10 cellular contexts compared by ENCODE assay signal in the genomic region with DNA sequence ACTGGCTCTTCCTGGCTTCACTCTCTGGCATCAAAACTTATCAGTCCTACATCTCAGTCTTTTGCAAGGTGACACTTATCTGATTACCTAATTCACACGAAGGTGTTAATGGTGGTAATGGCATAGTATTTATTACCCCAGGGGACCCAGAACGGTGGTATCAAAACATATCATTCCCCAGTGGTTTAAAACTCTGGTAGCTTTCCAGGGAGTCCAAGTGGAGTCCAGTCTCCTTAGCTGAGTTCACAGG. TPM values are rescaled to one million over a fixed set of nuclear protein-coding genes. Genes with fewer than 3 reads are reported as not detected.
DNase-seq lines count a peak whose midpoint lies in the region; ATAC-seq, FAIRE-seq and TF ChIP-seq lines count a peak whose summit lies in the region.
"Had no signal": no experiment of that assay in that cellular context is flagged by ENCODE, and none has a peak within 500 bp of the region (broad histone marks: within the 10 kb centered on the region; RNA-seq: fewer than 3 reads in every experiment).

No MANE protein-coding gene starts in this region.

- H3K36me3 ChIP-seq in IMR-90 (ENCODE audit: control insufficient read depth, insufficient read depth, low read length), result peaks cover 34% of the 10 kb centered on the region

- peak overlapping the region; percentile 89 for H3K27ac Mint-ChIP-seq in osteocyte (ENCODE audit: unreplicated experiment)

- intact Hi-C loops in IMR-90 (cut with micrococcal nuclease), result loop anchor here (2.0 kb wide), 1 partner anchor 64 kb away; no protein-coding TSS in a partner anchor

- H3K4me1 ChIP-seq in IMR-90 (ENCODE audit: control insufficient read depth, insufficient read depth, low read length), result peaks cover 70% of the 10 kb centered on the region

- dilution Hi-C loops in IMR-90 (cut with HindIII; ENCODE audit: low sequenced_read_pairs, unreplicated experiment), result no loop called here

- TF ChIP-seq CTCF in AG04450 (IDR thresholded peaks at IDR 0.05; ENCODE audit: low read depth, low read length) (no peak), IMR-90 (conservative IDR thresholded peaks at IDR 0.05; ENCODE audit: low read depth, low read length) (no peak), coronary artery (IDR thresholded peaks at IDR 0.05) (no peak), osteocyte (IDR thresholded peaks at IDR 0.05) (no peak)

- H2BK15ac ChIP-seq in IMR-90 (ENCODE audit: low read depth, low read length), result peak overlapping the region; percentile 92

- TSS peak; percentile 0 for BruUV-seq in IMR-90 (replicated peaks; lab: Mats Ljungman, UMichigan)

- peak overlapping the region; percentile 82 for H2AK9ac ChIP-seq in IMR-90 (replicated peaks; ENCODE audit: low read depth, low read length, poor library complexity)

- H3K4ac ChIP-seq in IMR-90 (ENCODE audit: low read depth, low read length), result peak overlapping the region; percentile 97

- H2BK5ac ChIP-seq in IMR-90 (ENCODE audit: low read depth, low read length, poor library complexity, severe bottlenecking), result peak overlapping the region; percentile 98

- H3K56ac ChIP-seq in IMR-90 (ENCODE audit: extremely low read depth, insufficient read depth, low read length), result peak overlapping the region; percentile 97

- in situ Hi-C loops in IMR-90 (cut with MboI; ENCODE audit: low sequenced_read_pairs), result loop anchor here (5.0 kb wide), 1 partner anchor 71 kb away; no protein-coding TSS in a partner anchor

- no peaks in the 10 kb centered on the region for H3K27me3 ChIP-seq in AG04450 (ENCODE audit: control insufficient read depth, insufficient read depth, low read length)
- no peaks in the 10 kb centered on the region for H3K27me3 ChIP-seq in IMR-90 (ENCODE audit: control insufficient read depth, insufficient read depth, low read length)

- no peaks in the 10 kb centered on the region for H3K9me3 Mint-ChIP-seq in osteocyte (ENCODE audit: unreplicated experiment)

- H2BK20ac ChIP-seq in IMR-90 (ENCODE audit: low read depth, low read length), result peak overlapping the region; percentile 89

- peak overlapping the region; percentile 94 for H2BK120ac ChIP-seq in IMR-90 (ENCODE audit: low read depth, low read length)

- peak overlapping the region; percentile 27 for H3K4me2 ChIP-seq in IMR-90 (ENCODE audit: low read depth, low read length)

- H4K91ac ChIP-seq in IMR-90 (ENCODE audit: insufficient read depth, low read depth, low read length), result peak overlapping the region; percentile 99

- peaks cover 58% of the 10 kb centered on the region for H3K9me1 ChIP-seq in IMR-90 (ENCODE audit: insufficient read depth, low read length)

- H3K9me3 ChIP-seq in AG04450 (ENCODE audit: control insufficient read depth, insufficient read depth, low read length) (no peaks in the 10 kb centered on the region), IMR-90 (ENCODE audit: control insufficient read depth, insufficient read depth, low read length) (no peaks in the 10 kb centered on the region)

- CTCF ChIA-PET in AG04450 (lab: Charles Lee) (interaction anchor here (1.6 kb wide), 1 partner anchor 160 kb away, joined by 3 read pairs; no protein-coding TSS in a partner anchor), IMR-90 (lab: Yijun Ruan, JAX) (interaction anchor here (0.6 to 0.8 kb wide), 2 partner anchors 171 to 326 kb away, joined by 3 to 6 read pairs; no protein-coding TSS in a partner anchor)

- H3K79me1 ChIP-seq in IMR-90 (ENCODE audit: low read depth in 1 of 2, low read length in 2 of 2), result peaks cover 38 to 80% of the 10 kb centered on the region in 2 experiments

- peak overlapping the region; percentile 98 for H2AK5ac ChIP-seq in IMR-90 (ENCODE audit: low read depth, low read length)

- peak overlapping the region; percentile 97 to 98 for H4K8ac ChIP-seq in IMR-90 (ENCODE audit: low read depth in 2 of 2, low read length in 2 of 2)

- peak overlapping the region; percentile 98 for H3K23ac ChIP-seq in IMR-90 (ENCODE audit: low read depth, low read length)

- no peaks in the 10 kb centered on the region for H3K27me3 Mint-ChIP-seq in osteocyte (ENCODE audit: unreplicated experiment)

- DNase-seq in AG04450 (ENCODE audit: low read depth, low spot score) (no peak), IMR-90 (no peak), coronary artery (ENCODE audit: low spot score) (no peak), osteocyte (ENCODE audit: extremely low spot score, unreplicated experiment) (no peak), Ammon's horn (ENCODE audit: low spot score) (no peak), frontal cortex (ENCODE audit: low spot score in 2 of 2) (no peak), DMS114 treated with DMSO at 0.1 percent for 48 hours (lab: John Stamatoyannopoulos, UW; ENCODE audit: unreplicated experiment) (no peak)
- no peak for DNase-seq in NK-92 treated with Interleukin-12 subunit alpha and Interleukin-12 subunit beta, amount 100 ng/mL, for 24 hours (lab: John Stamatoyannopoulos, UW)
- DNase-seq: activated CD4-positive, alpha-beta T cell treated with anti-CD3 and anti-CD28 coated beads for 1 hour had no signal

- WGBS in IMR-90 (ENCODE audit: extremely low coverage in 2 of 2, insufficient read length in 1 of 2), 2 experiments, result no CpG with 5 or more reads among the region's 2 CpGs

- no peak overlapping the region for H2AFZ ChIP-seq in IMR-90 (replicated peaks; ENCODE audit: low read length, poor library complexity)

- peak overlapping the region; percentile 82 for H3K18ac ChIP-seq in IMR-90 (ENCODE audit: low read depth, low read length)

- H3K4me3 Mint-ChIP-seq in osteocyte (ENCODE audit: unreplicated experiment), result peak overlapping the region; percentile 19

- peak overlapping the region; percentile 63 for H3K9ac ChIP-seq in IMR-90 (ENCODE audit: low read depth, low read length)

- POLR2A ChIA-PET in AG04450 (lab: Yijun Ruan, JAX) (interaction anchor here (0.7 to 2.9 kb wide), 13 partner anchors 10 to 718 kb away, joined by 3 to 12 read pairs (median 6); a partner anchor contains a TSS), IMR-90 (lab: Charles Lee; ENCODE audit: unreplicated experiment) (interaction anchor here (0.6 to 1.2 kb wide), 3 partner anchors 39 to 72 kb away, joined by 3 to 4 read pairs (median 3); a partner anchor contains a TSS)

- H3K27ac ChIP-seq in AG04450 (ENCODE audit: low read depth, low read length) (peak overlapping the region; percentile 98), IMR-90 (ENCODE audit: insufficient read depth, low read length) (peak overlapping the region; percentile 97), coronary artery (peak overlapping the region; percentile 69 to 90)

- TF ChIP-seq POLR2A in IMR-90 (IDR thresholded peaks at IDR 0.05; ENCODE audit: low read depth, low read length), result no peak

- H4K20me1 ChIP-seq in IMR-90 (ENCODE audit: insufficient read depth, low read length), result peaks cover 59% of the 10 kb centered on the region

- H4K5ac ChIP-seq in IMR-90 (ENCODE audit: low read depth, low read length), result peak overlapping the region; percentile 87

- ATAC-seq in IMR-90 (ENCODE audit: low read depth), result no peak

- H3K14ac ChIP-seq in IMR-90 (replicated peaks; ENCODE audit: low read depth, low read length), result peak overlapping the region; percentile 94

- TF ChIP-seq RAD21 in IMR-90 (IDR thresholded peaks at IDR 0.05; ENCODE audit: low read length), result no peak

- FAIRE-seq in frontal cortex (lab: Jason Lieb, UNC), result no peak
- FAIRE-seq: G401.6 had no signal

- H3K4me3 ChIP-seq in AG04450 (ENCODE audit: low read depth, low read length) (no peak overlapping the region; the same call in 1 of the 2 replicates), IMR-90 (ENCODE audit: insufficient read depth, low read depth, low read length) (no peak overlapping the region), coronary artery (no peak overlapping the region)

- peaks cover 74% of the 10 kb centered on the region for H3K4me1 Mint-ChIP-seq in osteocyte (ENCODE audit: unreplicated experiment)

- H3K36me3 Mint-ChIP-seq in osteocyte (ENCODE audit: unreplicated experiment), result no peaks in the 10 kb centered on the region

TF ChIP-seq in IMR-90, 13 proteins besides CTCF, POLR2A, EP300 and RAD21 (continues in another document):
- TF ChIP-seq, protein P1, sequence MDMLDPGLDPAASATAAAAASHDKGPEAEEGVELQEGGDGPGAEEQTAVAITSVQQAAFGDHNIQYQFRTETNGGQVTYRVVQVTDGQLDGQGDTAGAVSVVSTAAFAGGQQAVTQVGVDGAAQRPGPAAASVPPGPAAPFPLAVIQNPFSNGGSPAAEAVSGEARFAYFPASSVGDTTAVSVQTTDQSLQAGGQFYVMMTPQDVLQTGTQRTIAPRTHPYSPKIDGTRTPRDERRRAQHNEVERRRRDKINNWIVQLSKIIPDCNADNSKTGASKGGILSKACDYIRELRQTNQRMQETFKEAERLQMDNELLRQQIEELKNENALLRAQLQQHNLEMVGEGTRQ (IDR thresholded peaks at IDR 0.05; ENCODE audit: low read depth, low read length), result no peak
- no peak for TF ChIP-seq RFX5 (IDR thresholded peaks at IDR 0.05; ENCODE audit: low read depth, low read length)
- TF ChIP-seq MXI1 (IDR thresholded peaks at IDR 0.05; ENCODE audit: borderline replicate concordance, low read depth, low read length), result no peak
- TF ChIP-seq MAZ (IDR thresholded peaks at IDR 0.05; ENCODE audit: borderline replicate concordance, low read depth, low read length), result no peak
- TF ChIP-seq CEBPB (IDR thresholded peaks at IDR 0.05; ENCODE audit: low read depth, low read length), result no peak
- TF ChIP-seq NFE2L2 (IDR thresholded peaks at IDR 0.05; ENCODE audit: low read depth, low read length), result no peak
- TF ChIP-seq CHD1 (IDR thresholded peaks at IDR 0.05; ENCODE audit: low read depth, low read length), result no peak
- no peak for TF ChIP-seq FOS (IDR thresholded peaks at IDR 0.05; ENCODE audit: low read depth, low read length)
- no peak for TF ChIP-seq MAFK (IDR thresholded peaks at IDR 0.05; ENCODE audit: low read depth, low read length)
- no peak for TF ChIP-seq SMC3 (IDR thresholded peaks at IDR 0.05; ENCODE audit: low read depth, low read length)
- TF ChIP-seq RCOR1 (IDR thresholded peaks at IDR 0.05; ENCODE audit: insufficient replicate concordance, low read length), result no peak
- no peak for TF ChIP-seq BHLHE40 (IDR thresholded peaks at IDR 0.05; ENCODE audit: low read depth, low read length)

RNA-seq across cellular contexts. Expression of a gene that starts 41.3 kb away (rescaled TPM):
- polyA plus RNA-seq in AG04450 (2011; rRNA removed), result 115 and 138 TPM in 2 replicates
- 168 and 203 TPM in 2 replicates for polyA minus RNA-seq in AG04450 (2011; rRNA and poly(A)+ RNA removed)
- total RNA-seq in IMR-90 (2012; rRNA removed), result 71.0 and 71.1 TPM in 2 replicates
- 177 and 194 TPM in 2 replicates for polyA plus RNA-seq in IMR-90 (2012; rRNA removed)
- 153 and 181 TPM in 2 replicates for polyA plus RNA-seq in IMR-90 (2012; cell fraction: cytosol; rRNA removed)
- polyA plus RNA-seq in IMR-90 (2012; cell fraction: nucleus; rRNA removed; ENCODE audit: low replicate concordance), result 378 and 409 TPM in 2 replicates
- 35.8 and 39.7 TPM in 2 replicates for total RNA-seq in osteocyte
- 2.0 TPM for total RNA-seq in frontal cortex

Comparison
In these comparisons a context has a peak if more than half of its experiments do, and no peak if none do; other contexts are left out.
1. RNA of a gene that starts 41.3 kb away (total RNA-seq): 71.0 to 71.1 TPM in IMR-90 and 35.8 to 39.7 TPM in osteocyte; 2.0 TPM in frontal cortex (single experiment); every median in the first group is over 10 times any median in the second.
2. Peak in every context shown above with its lines, with median percentiles within 50 percentile points of each other: H3K27ac ChIP-seq.